Comparison of ENCODE assay signal across 8 cellular contexts in genomic region chr7:155296788-155297516, GRCh38. TPM values are rescaled to one million over a fixed set of nuclear protein-coding genes. Genes with fewer than 3 reads are reported as not detected.
A peak's percentile ranks its signal among the peaks of the same experiment; 100 is the strongest.
DNase-seq lines count a peak whose midpoint lies in the region; ATAC-seq and TF ChIP-seq lines count a peak whose summit lies in the region.

No MANE protein-coding gene starts in this region.

- H3K9me3 ChIP-seq in iPS DF 6.9 (ENCODE audit: control insufficient read depth, insufficient read depth, low read length), result no peaks in the 10 kb centered on the region

- peaks cover 8% of the 10 kb centered on the region for H3K4me1 ChIP-seq in iPS DF 6.9 (ENCODE audit: control insufficient read depth, insufficient read depth, low read length)

- peak overlapping the region; percentile 82 to 92 (median 90) for H3K4me3 Mint-ChIP-seq in IgD-negative memory B cell
- peak overlapping the region; percentile 92 for H3K4me3 Mint-ChIP-seq in T-helper 2 cell treated with Interferon-gamma antibody and Interleukin-4, amounts not matched to agents 5 μg/mL and 100 μg/mL, for 36 hours

- H3K36me3 Mint-ChIP-seq in IgD-negative memory B cell, result no peaks in the 10 kb centered on the region
- H3K36me3 Mint-ChIP-seq in T-helper 2 cell treated with Interferon-gamma antibody and Interleukin-4, amounts not matched to agents 5 μg/mL and 100 μg/mL, for 36 hours (ENCODE audit: low read depth), result peaks cover 41% of the 10 kb centered on the region

- H3K4me3 ChIP-seq in astrocyte of the spinal cord (ENCODE audit: low read depth, low read length), result peak overlapping the region; percentile 53
- peak overlapping the region; percentile 54 for H3K4me3 ChIP-seq in iPS DF 6.9 (ENCODE audit: low read length)
- H3K4me3 ChIP-seq in skin epidermis, result peak overlapping the region; percentile 55 to 95 (median 90)

- in situ Hi-C loops in astrocyte of the spinal cord (cut with HindIII; ENCODE audit: low sequenced_read_pairs), result no loop called here

- peak overlapping the region; percentile 88 to 96 (median 91) for H3K27ac Mint-ChIP-seq in IgD-negative memory B cell
- peak overlapping the region; percentile 95 for H3K27ac Mint-ChIP-seq in T-helper 2 cell treated with Interferon-gamma antibody and Interleukin-4, amounts not matched to agents 5 μg/mL and 100 μg/mL, for 36 hours

- DNase-seq in ELF-1 (ENCODE audit: low read depth, low spot score), result peak; percentile 72
- DNase-seq in T-helper 2 cell treated with Interferon-gamma antibody and Interleukin-4, amounts not matched to agents 5 μg/mL and 100 μg/mL, for 36 hours (ENCODE audit: low spot score), result peak; percentile 92
- DNase-seq in astrocyte of the spinal cord (ENCODE audit: low read depth, low spot score), result peak; percentile 82
- DNase-seq in iPS DF 6.9 (ENCODE audit: low read depth, low spot score), result no peak
- no peak for DNase-seq in SK-N-DZ (ENCODE audit: low spot score)

- H3K27me3 ChIP-seq in iPS DF 6.9 (ENCODE audit: control insufficient read depth, insufficient read depth, low read length), result no peaks in the 10 kb centered on the region

- H3K4me1 Mint-ChIP-seq in IgD-negative memory B cell, result peaks cover 18 to 28% (median 26%) of the 10 kb centered on the region in 3 donors
- peaks cover 55% of the 10 kb centered on the region for H3K4me1 Mint-ChIP-seq in T-helper 2 cell treated with Interferon-gamma antibody and Interleukin-4, amounts not matched to agents 5 μg/mL and 100 μg/mL, for 36 hours (ENCODE audit: low read depth)

- H3K9me3 Mint-ChIP-seq in IgD-negative memory B cell, result no peaks in the 10 kb centered on the region
- H3K9me3 Mint-ChIP-seq in T-helper 2 cell treated with Interferon-gamma antibody and Interleukin-4, amounts not matched to agents 5 μg/mL and 100 μg/mL, for 36 hours, result peaks cover 8% of the 10 kb centered on the region

- H3K27ac ChIP-seq in iPS DF 6.9 (ENCODE audit: low read length) (no peak overlapping the region), skin epidermis (peak overlapping the region; percentile 88 to 97 (median 92))

- H3K27me3 Mint-ChIP-seq in IgD-negative memory B cell, result no peaks in the 10 kb centered on the region
- H3K27me3 Mint-ChIP-seq in T-helper 2 cell treated with Interferon-gamma antibody and Interleukin-4, amounts not matched to agents 5 μg/mL and 100 μg/mL, for 36 hours (ENCODE audit: low read depth), result no peaks in the 10 kb centered on the region

- WGBS in iPS DF 6.9 (ENCODE audit: insufficient coverage, insufficient read length), result no CpG with 5 or more reads among the region's 57 CpGs

- TF ChIP-seq CTCF in astrocyte of the spinal cord (IDR thresholded peaks at IDR 0.05; ENCODE audit: low read depth, low read length), result no peak

- ATAC-seq in GM21717 (IDR thresholded peaks at IDR 0.05; ENCODE audit: unreplicated experiment), result peak; percentile 39

- H3K36me3 ChIP-seq in iPS DF 6.9 (ENCODE audit: control insufficient read depth, insufficient read depth, low read length), result peaks cover 5% of the 10 kb centered on the region

RNA-seq across cellular contexts. Expression of gene INSIG1, which starts 0.7 kb away (rescaled TPM):
- polyA plus RNA-seq in IgD-negative memory B cell, result 28.5 TPM
- 59.3 and 60.9 TPM in 2 replicates for polyA plus RNA-seq in SK-N-DZ (2014; cell fraction: cytosol; rRNA removed)
- polyA plus RNA-seq in SK-N-DZ (2014; cell fraction: nucleus; rRNA removed), result 47.2 and 56.0 TPM in 2 replicates

Comparison
In these comparisons a context has a peak if more than half of its experiments do, and no peak if none do; other contexts are left out.
1. DNase-seq: peak in ELF-1 (single experiment), T-helper 2 cell treated with Interferon-gamma antibody and Interleukin-4, amounts not matched to agents 5 μg/mL and 100 μg/mL, for 36 hours (single experiment) and astrocyte of the spinal cord (single experiment); none in iPS DF 6.9 (single experiment) and SK-N-DZ (single experiment).
2. Peak in every context shown above with its lines, with median percentiles within 50 percentile points of each other: H3K4me3 ChIP-seq.